ENCODE assay signal across 15 cellular contexts in genomic region chr6:135481786-135482369, GRCh38. TPM values are rescaled to one million over a fixed set of nuclear protein-coding genes. Genes with fewer than 3 reads are reported as not detected.
DNase-seq lines count a peak whose midpoint lies in the region; ATAC-seq, FAIRE-seq and TF ChIP-seq lines count a peak whose summit lies in the region.
"Had no signal": no experiment of that assay in that cellular context is flagged by ENCODE, and none has a peak within 500 bp of the region (broad histone marks: within the 10 kb centered on the region; RNA-seq: fewer than 3 reads in every experiment).

No MANE protein-coding gene starts in this region.

- DNase-seq in DMS153 (lab: John Stamatoyannopoulos, UW) (peak; percentile 4), DMS153 treated with DMSO at 0.1 percent for 48 hours (lab: John Stamatoyannopoulos, UW; ENCODE audit: unreplicated experiment) (no peak), NCI-H69 (lab: John Stamatoyannopoulos, UW) (peak; percentile 47), GM12878 (ENCODE audit: low read depth, low spot score) (no peak), amygdala (lab: John Stamatoyannopoulos, UW) (no peak), superior temporal gyrus (ENCODE audit: extremely low spot score) (no peak), lower leg skin (ENCODE audit: low spot score in 2 of 2) (no peak)
- DNase-seq: effector memory CD4-positive, alpha-beta T cell; NCI-H1436 treated with DMSO at 0.1 percent for 48 hours; ovary; testis had no signal

- ATAC-seq in GM12878 = no peak
- ATAC-seq: Panc1 had no signal

- H4K20me1 ChIP-seq in GM12878 (ENCODE audit: control insufficient read depth, insufficient read depth) = no peaks in the 10 kb centered on the region

- no peak overlapping the region for H3K9ac ChIP-seq in GM12878 (ENCODE audit: control insufficient read depth, insufficient read depth, low read length)

- TF ChIP-seq POLR2A in GM12878 (IDR thresholded peaks at IDR 0.05; ENCODE audit: low read depth, low read length) (no peak), lower leg skin (IDR thresholded peaks at IDR 0.05) (no peak)

- H3K4me2 ChIP-seq in GM12878 (ENCODE audit: control insufficient read depth, insufficient read depth) = no peak overlapping the region

- no TSS peak for BruUV-seq in GM12878 (replicated peaks; lab: Mats Ljungman, UMichigan)

- H2AFZ ChIP-seq in GM12878 (ENCODE audit: control insufficient read depth, low read depth, low read length) = no peak overlapping the region

- H3K4me1 ChIP-seq in GM12878 (ENCODE audit: control insufficient read depth, insufficient read depth, low read length) = no peaks in the 10 kb centered on the region
- H3K4me1 ChIP-seq: breast epithelium, HAP-1, testis had no signal

- no peaks in the 10 kb centered on the region for H3K36me3 ChIP-seq in GM12878 (ENCODE audit: control insufficient read depth in 2 of 2, insufficient read depth in 2 of 2, low read length in 1 of 2)
- H3K36me3 ChIP-seq: ovary had no signal

- no peak for TF ChIP-seq EP300 in GM12878 (IDR thresholded peaks at IDR 0.05; ENCODE audit: borderline replicate concordance in 1 of 2, control insufficient read depth in 1 of 2, low read depth in 2 of 2, low read length in 2 of 2)

- H3K79me2 ChIP-seq in GM12878 (ENCODE audit: control insufficient read depth, insufficient read depth, low read length) = no peaks in the 10 kb centered on the region

- SMC1A ChIA-PET in GM12878 (lab: Charles Lee; ENCODE audit: uncharacterized antibody, unreplicated experiment) = no interaction called here

- H3K4me3 ChIP-seq in GM12878 = no peak overlapping the region
- no peak overlapping the region for H3K4me3 ChIP-seq in lower leg skin (ENCODE audit: low read depth, poor library complexity, severe bottlenecking)
- H3K4me3 ChIP-seq: breast epithelium, HAP-1, ovary, testis had no signal

- no peak for TF ChIP-seq CTCF in GM12878 (IDR thresholded peaks at IDR 0.05 in 2 of 3, conservative IDR thresholded peaks at IDR 0.05 in 1 of 3; ENCODE audit: control insufficient read depth in 2 of 3, extremely low read depth in 1 of 3, insufficient read depth in 1 of 3, low read depth in 3 of 3, low read length in 3 of 3)
- TF ChIP-seq CTCF in lower leg skin (IDR thresholded peaks at IDR 0.05) = no peak

- RAD21 ChIA-PET in GM12878 (lab: Charles Lee; ENCODE audit: unreplicated experiment) = no interaction called here

- TF ChIP-seq RAD21 in GM12878 (IDR thresholded peaks at IDR 0.05; ENCODE audit: insufficient read depth, low read depth, low read length) = no peak

- H3K27me3 ChIP-seq in GM12878 (replicated peaks in 1 of 2; ENCODE audit: control insufficient read depth in 2 of 2, insufficient read depth in 2 of 2, low read length in 1 of 2) = no peaks in the 10 kb centered on the region
- H3K27me3 ChIP-seq: breast epithelium, ovary, testis had no signal

- FAIRE-seq in G401.6 (lab: Jason Lieb, UNC) = peak; percentile 63
- FAIRE-seq in GM12878 (lab: Jason Lieb, UNC) = no peak

- POLR2A ChIA-PET in GM12878 (lab: Charles Lee) = no interaction called here

- CTCF ChIA-PET in GM12878 (lab: Yijun Ruan, JAX) = interaction anchor here (0.6 kb wide), 2 partner anchors 534 to 1658 kb away, joined by 3 read pairs; no protein-coding TSS in a partner anchor

- H3K9me3 ChIP-seq in GM12878 (replicated peaks; ENCODE audit: control insufficient read depth, insufficient read depth, low read length) = peaks cover 5% of the 10 kb centered on the region
- H3K9me3 ChIP-seq: testis had no signal

- in situ Hi-C loops in GM12878 (cut with MboI) = no loop called here

- intact Hi-C loops in GM12878 (cut with micrococcal nuclease; ENCODE audit: unreplicated experiment) (no loop called here), lower leg skin (cut with DNase I; ENCODE audit: low total_unique reads) (no loop called here)

- no peak overlapping the region for H3K27ac ChIP-seq in GM12878 (ENCODE audit: control insufficient read depth, insufficient read depth)
- H3K27ac ChIP-seq: breast epithelium, ovary, testis had no signal

- 64% methylated on average over 3 of the region's 3 CpGs for WGBS in GM12878 (ENCODE audit: insufficient coverage, insufficient replicate concordance, low lambda C conversion rate, missing lambda C conversion rate)
- 96 to 98% methylated on average over 3 of the region's 3 CpGs for WGBS in lower leg skin, 2 donors

TF ChIP-seq in GM12878, 131 proteins besides CTCF, POLR2A, EP300 and RAD21 (continues in another document):
- no peak for TF ChIP-seq SP1 (IDR thresholded peaks at IDR 0.05; ENCODE audit: low read depth, low read length)
- peak; percentile 30 for TF ChIP-seq SKIL (IDR thresholded peaks at IDR 0.05; ENCODE audit: low read depth, poor library complexity, severe bottlenecking)
- TF ChIP-seq CBX5 (IDR thresholded peaks at IDR 0.05; ENCODE audit: low read depth) = peak; percentile 96
- TF ChIP-seq BCL11A (IDR thresholded peaks at IDR 0.05; ENCODE audit: low read depth, low read length) = no peak
- no peak for TF ChIP-seq ZBED1 (IDR thresholded peaks at IDR 0.05; ENCODE audit: borderline replicate concordance)
- no peak for TF ChIP-seq MYC (IDR thresholded peaks at IDR 0.05; ENCODE audit: insufficient read depth, insufficient read length, insufficient replicate concordance, low read length, severe bottlenecking)
- no peak for TF ChIP-seq PBX3 (IDR thresholded peaks at IDR 0.05; ENCODE audit: insufficient replicate concordance, low read depth, low read length)
- no peak for TF ChIP-seq GATAD2B (conservative IDR thresholded peaks at IDR 0.05; ENCODE audit: low read depth)
- no peak for TF ChIP-seq CEBPZ (IDR thresholded peaks at IDR 0.05; ENCODE audit: low read depth, low read length)

RNA-seq across cellular contexts. Expression of gene AHI1, which starts 15.7 kb away (rescaled TPM):
- total RNA-seq in GM12878 (2013; cell fraction: nucleolus; rRNA removed) = 46.4 and 46.8 TPM in 2 replicates
- total RNA-seq in GM12878 (2014; rRNA removed) (4.6 and 5.0 TPM in 2 replicates), GM12878 (2014; rRNA removed; fragmentation: Illumina TruSeq; extraction: Trizol) (5.3 and 6.0 TPM in 2 replicates), GM12878 (2021) (4.1 and 5.4 TPM in 2 replicates), lower leg skin (10 to 100 TPM in 3 of 4 donors, 1 to 10 TPM in 1; 9.2 to 16.5 (median 11.7) TPM)
- 2.1 TPM for polyA plus RNA-seq in GM12878 (2011; ENCODE audit: low read depth)
- polyA plus RNA-seq in GM12878 (2011; rRNA removed) (9.5 and 15.7 TPM in 2 replicates), GM12878 (2014; fragmentation: Illumina TruSeq; extraction: Trizol) (4.6 and 4.8 TPM in 2 replicates), GM12878 (2014; fragmentation: Nextera tagmentation; extraction: Ambion mirVana) (1 to 10 TPM; 3.2 to 3.6 TPM), GM12878 (2014; rRNA removed) (2.6 and 3.4 TPM in 2 replicates), GM12878 (2016; fragmentation: Nextera tagmentation; extraction: Ambion mirVana) (1 to 10 TPM; 4.8 to 6.6 TPM)
- polyA plus RNA-seq in GM12878 (2011; cell fraction: cytosol; rRNA removed) = 2.8 and 3.4 TPM in 2 replicates
- polyA plus RNA-seq in GM12878 (2011; cell fraction: nucleus; rRNA removed) = 12.6 and 13.6 TPM in 2 replicates
- 6.9 and 9.0 TPM in 2 replicates for polyA plus RNA-seq in GM12878 (2012)
- 5.8 and 8.2 TPM in 2 replicates for polyA minus RNA-seq in GM12878 (2011; rRNA and poly(A)+ RNA removed)
- 0.94 and 3.5 TPM in 2 replicates for polyA minus RNA-seq in GM12878 (2011; cell fraction: cytosol; rRNA and poly(A)+ RNA removed)
- 11.4 and 21.3 TPM in 2 replicates for polyA minus RNA-seq in GM12878 (2011; cell fraction: nucleus; rRNA and poly(A)+ RNA removed)

Comparison
In these comparisons a context has a peak if more than half of its experiments do, and no peak if none do; other contexts are left out.
1. DNase-seq: peak in DMS153 (single experiment) and NCI-H69 (single experiment); none in DMS153 treated with DMSO at 0.1 percent for 48 hours (single experiment), GM12878 (single experiment), amygdala (0 of 56), superior temporal gyrus (single experiment) and lower leg skin (0 of 2).